Comparison of ENCODE assay signal across 20 cellular contexts in genomic region chrX:9172451-9172850, GRCh38.
DNase-seq lines count a peak whose midpoint lies in the region; ATAC-seq, FAIRE-seq and TF ChIP-seq lines count a peak whose summit lies in the region.
"Had no signal": no experiment of that assay in that cellular context is flagged by ENCODE, and none has a peak within 500 bp of the region (broad histone marks: within the 10 kb centered on the region; RNA-seq: fewer than 3 reads in every experiment).

No MANE protein-coding gene starts in this region.

- H3K36me3 ChIP-seq in PC-3 (ENCODE audit: low read depth, low read length): no peaks in the 10 kb centered on the region

- no peak overlapping the region for H2AFZ ChIP-seq in PC-3 (ENCODE audit: low read length)
- H2AFZ ChIP-seq: GM23248 had no signal

- ATAC-seq in A549 (peak in 1 of 2 experiments; percentile 44; a peak in 1 of 6 replicates), PC-3 (no peak), HG02870 (IDR thresholded peaks at IDR 0.05; ENCODE audit: unreplicated experiment) (no peak)

- POLR2A ChIA-PET in A549 (lab: Yijun Ruan, JAX): no interaction called here
- POLR2A ChIA-PET in PC-3 (lab: Charles Lee; ENCODE audit: unreplicated experiment): no interaction called here

- no peak for TF ChIP-seq RAD21 in A549 (conservative IDR thresholded peaks at IDR 0.05 in 1 of 2, IDR thresholded peaks at IDR 0.05 in 1 of 2)

- H3K4me1 ChIP-seq in A549: peaks cover 16% of the 10 kb centered on the region
- peaks cover 12% of the 10 kb centered on the region for H3K4me1 ChIP-seq in PC-3 (ENCODE audit: insufficient read depth, low read length)

- TF ChIP-seq CTCF in A549 (IDR thresholded peaks at IDR 0.05) (no peak), PC-3 (conservative IDR thresholded peaks at IDR 0.05; ENCODE audit: low read depth, low read length) (no peak)

- CTCF ChIA-PET in A549 (lab: Yijun Ruan, JAX) (interaction anchor here (0.7 to 1.7 kb wide), 3 partner anchors 30 to 145 kb away, joined by 3 read pairs; no protein-coding TSS in a partner anchor), PC-3 (lab: Charles Lee) (no interaction called here)

- intact Hi-C loops in PC-3 (cut with micrococcal nuclease): no loop called here

- no peak for TF ChIP-seq POLR2A in A549 (IDR thresholded peaks at IDR 0.05; ENCODE audit: low read length)

- H3K79me2 ChIP-seq in PC-3 (ENCODE audit: low read length): no peaks in the 10 kb centered on the region

- H3F3A ChIP-seq in PC-3 (ENCODE audit: low read length, unreplicated experiment): no peaks in the 10 kb centered on the region

- no peaks in the 10 kb centered on the region for H4K20me1 ChIP-seq in PC-3 (ENCODE audit: low read length)

- 48% methylated on average over 7 of the region's 7 CpGs for WGBS in A549 (ENCODE audit: missing lambda C conversion rate)

- no TSS peak for BruUV-seq in PC-3 (replicated peaks; lab: Mats Ljungman, UMichigan)

- DNase-seq in A549 (ENCODE audit: low read depth in 1 of 2, low spot score in 1 of 2) (no peak), PC-3 (no peak), glomerular visceral epithelial cell (ENCODE audit: extremely low spot score) (peak; percentile 67), caudate nucleus (lab: John Stamatoyannopoulos, UW) (no peak), SW 1271 (lab: John Stamatoyannopoulos, UW) (no peak)
- DNase-seq: C1 segment of cervical spinal cord; Calu3; CD4-positive, alpha-beta memory T cell; COR-L47; DMS53; DND-41; H7; HCEC 1CT had no signal

- no peak for TF ChIP-seq EP300 in A549 (IDR thresholded peaks at IDR 0.05)

- no peak for FAIRE-seq in A549 (lab: Jason Lieb, UNC)
- FAIRE-seq: A204.1, G401.6, GM12892, H1 had no signal

- H3K4me2 ChIP-seq in A549 (peak overlapping the region; percentile 50), PC-3 (ENCODE audit: low read length) (0 out of 2 replicates have a peak overlapping the region, but pooled peaks have one; percentile 23)

- peak overlapping the region; percentile 11 to 68; a peak in 4 of 6 replicates for H3K27ac ChIP-seq in A549
- peak overlapping the region; percentile 41 for H3K27ac ChIP-seq in PC-3 (ENCODE audit: low read length)
- H3K27ac ChIP-seq in caudate nucleus (ENCODE audit: low read depth, low read length): no peak overlapping the region
- H3K27ac ChIP-seq: 22Rv1, GM23248 had no signal

- no peaks in the 10 kb centered on the region for H3K27me3 ChIP-seq in PC-3 (ENCODE audit: low read length)

- H3K9ac ChIP-seq in PC-3 (ENCODE audit: low read length): no peak overlapping the region
- H3K9ac ChIP-seq: GM23248 had no signal

- H3K9me3 ChIP-seq in A549: peaks cover 4% of the 10 kb centered on the region; the same call in 1 of the 3 replicates
- no peaks in the 10 kb centered on the region for H3K9me3 ChIP-seq in PC-3 (ENCODE audit: low read length)

- no peaks in the 10 kb centered on the region for H3K9me2 ChIP-seq in PC-3 (replicated peaks; ENCODE audit: low read length)

- no peak overlapping the region for H3K4me3 ChIP-seq in A549
- no peak overlapping the region for H3K4me3 ChIP-seq in PC-3 (ENCODE audit: low read length)
- H3K4me3 ChIP-seq: GM23248 had no signal

TF ChIP-seq in A549, 52 proteins besides CTCF, POLR2A, EP300 and RAD21:
- no peak for TF ChIP-seq RNF2 (IDR thresholded peaks at IDR 0.05; ENCODE audit: borderline replicate concordance, low read depth)
- TF ChIP-seq HOXB5 (CRISPR knock-in tag; IDR thresholded peaks at IDR 0.05): no peak
- TF ChIP-seq FOXS1 (CRISPR knock-in tag; IDR thresholded peaks at IDR 0.05): no peak
- no peak for TF ChIP-seq HDAC2 (IDR thresholded peaks at IDR 0.05)
- TF ChIP-seq ELK1 (IDR thresholded peaks at IDR 0.05; ENCODE audit: low read depth, low read length): no peak
- TF ChIP-seq FOSL2 (IDR thresholded peaks at IDR 0.05): no peak
- TF ChIP-seq FOSL2 (CRISPR knock-in tag; IDR thresholded peaks at IDR 0.05): no peak
- no peak for TF ChIP-seq JUN (IDR thresholded peaks at IDR 0.05)
- TF ChIP-seq HEYL (CRISPR knock-in tag; IDR thresholded peaks at IDR 0.05): no peak
- no peak for TF ChIP-seq ZFP36 (IDR thresholded peaks at IDR 0.05; ENCODE audit: borderline replicate concordance, partially characterized antibody)
- no peak for TF ChIP-seq SMC3 (IDR thresholded peaks at IDR 0.05)
- TF ChIP-seq CHD2 (IDR thresholded peaks at IDR 0.05; ENCODE audit: low read length, partially characterized antibody): no peak
- TF ChIP-seq FOSB (CRISPR knock-in tag; IDR thresholded peaks at IDR 0.05): no peak
